In the genomic region with DNA sequence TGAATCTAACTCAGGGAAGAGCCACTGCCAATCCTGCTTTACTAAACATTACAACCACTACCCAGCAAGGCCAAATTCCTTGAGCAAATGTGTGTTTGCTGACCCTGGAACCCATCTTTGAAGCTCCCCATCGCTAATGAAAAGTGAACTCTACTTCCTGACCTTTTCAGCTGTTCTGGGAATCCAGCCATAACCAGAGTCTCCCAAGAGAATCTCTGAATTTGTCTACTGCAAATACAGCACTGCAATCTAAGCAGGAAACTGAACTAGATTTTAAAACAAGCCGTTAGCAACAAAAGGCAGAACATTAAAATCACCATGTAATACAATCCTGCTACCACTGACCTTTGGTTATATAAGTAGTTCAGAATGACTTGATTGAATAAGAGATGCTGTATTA, we compare ENCODE assay signal across 13 cellular contexts.
DNase-seq lines count a peak whose midpoint lies in the region; ATAC-seq, FAIRE-seq and TF ChIP-seq lines count a peak whose summit lies in the region.
"Had no signal": no experiment of that assay in that cellular context is flagged by ENCODE, and none has a peak within 500 bp of the region (broad histone marks: within the 10 kb centered on the region; RNA-seq: fewer than 3 reads in every experiment).

No MANE protein-coding gene starts in this region.

- no peak for TF ChIP-seq POLR2A in gastroesophageal sphincter (IDR thresholded peaks at IDR 0.05)

- no peaks in the 10 kb centered on the region for H3K9me3 ChIP-seq in SJCRH30 (replicated peaks)
- no peaks in the 10 kb centered on the region for H3K9me3 ChIP-seq in gastroesophageal sphincter
- H3K9me3 ChIP-seq: esophagus muscularis mucosa had no signal

- 0 to 3% methylated on average over 1 to 2 of the region's 2 CpGs for WGBS in gastroesophageal sphincter (ENCODE audit: low coverage in 1 of 2), 2 donors

- TF ChIP-seq EP300 in gastroesophageal sphincter (IDR thresholded peaks at IDR 0.05): no peak

- no peak for FAIRE-seq in frontal cortex (lab: Jason Lieb, UNC)

- H3K27ac ChIP-seq in SJCRH30 (peak overlapping the region; percentile 68), gastroesophageal sphincter (peak overlapping the region in 2 of 4 donors; percentile 20 to 30)

- DNase-seq in DMS 273 (lab: John Stamatoyannopoulos, UW; ENCODE audit: unreplicated experiment) (peak; percentile 66), SJCRH30 (peak; percentile 68 to 86), pons (ENCODE audit: low spot score) (peak; percentile 51), NCI-H510A treated with DMSO at 0.1 percent for 48 hours (lab: John Stamatoyannopoulos, UW) (no peak), frontal cortex (ENCODE audit: low spot score in 2 of 2) (no peak), NCI-H774 (lab: John Stamatoyannopoulos, UW) (no peak)
- DNase-seq: activated naive CD4-positive, alpha-beta T cell treated with Interleukin-2 at 50 U/mL for 16 hours; DMS79; KBM-7; naive thymus-derived CD8-positive, alpha-beta T cell had no signal

- peak; percentile 40 for ATAC-seq in gastroesophageal sphincter
- no peak for ATAC-seq in HG03025 (IDR thresholded peaks at IDR 0.05; ENCODE audit: low FRiP score, unreplicated experiment)
- ATAC-seq: naive thymus-derived CD8-positive, alpha-beta T cell had no signal

- H3K27me3 ChIP-seq in SJCRH30 (no peaks in the 10 kb centered on the region), gastroesophageal sphincter (no peaks in the 10 kb centered on the region)
- H3K27me3 ChIP-seq: esophagus muscularis mucosa had no signal

- TF ChIP-seq CTCF in gastroesophageal sphincter (IDR thresholded peaks at IDR 0.05): no peak

- H3K4me1 ChIP-seq in SJCRH30 (peaks cover 34% of the 10 kb centered on the region), gastroesophageal sphincter (peaks cover 3 to 29% (median 8%) of the 10 kb centered on the region in 3 donors)

- H3K4me3 ChIP-seq in SJCRH30: no peak overlapping the region
- no peak overlapping the region for H3K4me3 ChIP-seq in gastroesophageal sphincter
- H3K4me3 ChIP-seq: esophagus muscularis mucosa had no signal

- H3K36me3 ChIP-seq in SJCRH30 (no peaks in the 10 kb centered on the region), gastroesophageal sphincter (no peaks in the 10 kb centered on the region)
- H3K36me3 ChIP-seq: esophagus muscularis mucosa had no signal

Comparison
In these comparisons a context has a peak if more than half of its experiments do, and no peak if none do; other contexts are left out.
1. DNase-seq: peak in DMS 273 (single experiment), SJCRH30 (2 of 2) and pons (single experiment); none in NCI-H510A treated with DMSO at 0.1 percent for 48 hours (single experiment), frontal cortex (0 of 2) and NCI-H774 (single experiment).